1 cellular context compared by ENCODE assay signal in the genomic region with DNA sequence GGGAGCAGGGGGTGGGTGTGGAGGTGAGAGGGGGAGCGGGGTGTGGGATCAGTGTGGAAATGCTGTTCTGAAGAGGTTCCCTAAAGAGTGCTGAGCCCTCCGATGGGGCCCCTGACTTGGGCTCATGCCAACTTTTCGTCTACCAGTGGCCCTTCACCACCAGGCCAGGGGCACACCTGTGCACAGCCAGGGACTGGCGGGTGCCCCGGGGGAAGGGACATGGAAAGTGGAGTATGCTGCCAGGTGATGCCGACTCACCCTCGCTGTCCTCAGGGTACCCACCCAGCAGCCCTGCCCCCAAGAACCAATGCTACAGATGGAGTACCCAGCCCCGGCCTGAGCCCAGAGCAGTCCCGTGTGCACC.
TF ChIP-seq lines count a peak whose summit lies in the region.

No MANE protein-coding gene starts in this region.

TF ChIP-seq in HCT116, 20 proteins besides CTCF, POLR2A, EP300 and RAD21 (continued from another document):
- TF ChIP-seq REST (IDR thresholded peaks at IDR 0.05; ENCODE audit: low read depth) (no peak), SRF (IDR thresholded peaks at IDR 0.05; ENCODE audit: low read depth) (no peak), ELF1 (IDR thresholded peaks at IDR 0.05; ENCODE audit: borderline replicate concordance, low read depth) (no peak), EZH2phosphoT487 (IDR thresholded peaks at IDR 0.05; ENCODE audit: borderline replicate concordance) (no peak)
